Comparison of ENCODE assay signal across 1 cellular context in genomic region chr17:63023049-63023448, GRCh38.
TF ChIP-seq lines count a peak whose summit lies in the region.

No MANE protein-coding gene starts in this region.

TF ChIP-seq in SK-N-SH treated with all-trans-retinoic acid at 6 μM for 48 hours, 23 proteins besides CTCF, POLR2A, EP300 and RAD21 (continued from another document):
- no peak for TF ChIP-seq TCF4 (CRISPR knock-in tag; IDR thresholded peaks at IDR 0.05; ENCODE audit: borderline replicate concordance)
- no peak for TF ChIP-seq ESRRG (CRISPR knock-in tag; IDR thresholded peaks at IDR 0.05)
- TF ChIP-seq CSDC2 (CRISPR knock-in tag; IDR thresholded peaks at IDR 0.05): no peak
- no peak for TF ChIP-seq ZNF565 (CRISPR knock-in tag; conservative IDR thresholded peaks at IDR 0.05; ENCODE audit: low read depth)
- TF ChIP-seq PPARA (CRISPR knock-in tag; IDR thresholded peaks at IDR 0.05; ENCODE audit: borderline replicate concordance): no peak
- no peak for TF ChIP-seq ISL1 (CRISPR knock-in tag; IDR thresholded peaks at IDR 0.05)
- no peak for TF ChIP-seq ARNTL (CRISPR knock-in tag; IDR thresholded peaks at IDR 0.05; ENCODE audit: borderline replicate concordance, low read depth)
- TF ChIP-seq RARB (CRISPR knock-in tag; IDR thresholded peaks at IDR 0.05): no peak
- no peak for TF ChIP-seq CREB5 (CRISPR knock-in tag; IDR thresholded peaks at IDR 0.05; ENCODE audit: low read depth)
- TF ChIP-seq POU6F1 (CRISPR knock-in tag; IDR thresholded peaks at IDR 0.05; ENCODE audit: borderline replicate concordance, low read depth): no peak
